In the genomic region with DNA sequence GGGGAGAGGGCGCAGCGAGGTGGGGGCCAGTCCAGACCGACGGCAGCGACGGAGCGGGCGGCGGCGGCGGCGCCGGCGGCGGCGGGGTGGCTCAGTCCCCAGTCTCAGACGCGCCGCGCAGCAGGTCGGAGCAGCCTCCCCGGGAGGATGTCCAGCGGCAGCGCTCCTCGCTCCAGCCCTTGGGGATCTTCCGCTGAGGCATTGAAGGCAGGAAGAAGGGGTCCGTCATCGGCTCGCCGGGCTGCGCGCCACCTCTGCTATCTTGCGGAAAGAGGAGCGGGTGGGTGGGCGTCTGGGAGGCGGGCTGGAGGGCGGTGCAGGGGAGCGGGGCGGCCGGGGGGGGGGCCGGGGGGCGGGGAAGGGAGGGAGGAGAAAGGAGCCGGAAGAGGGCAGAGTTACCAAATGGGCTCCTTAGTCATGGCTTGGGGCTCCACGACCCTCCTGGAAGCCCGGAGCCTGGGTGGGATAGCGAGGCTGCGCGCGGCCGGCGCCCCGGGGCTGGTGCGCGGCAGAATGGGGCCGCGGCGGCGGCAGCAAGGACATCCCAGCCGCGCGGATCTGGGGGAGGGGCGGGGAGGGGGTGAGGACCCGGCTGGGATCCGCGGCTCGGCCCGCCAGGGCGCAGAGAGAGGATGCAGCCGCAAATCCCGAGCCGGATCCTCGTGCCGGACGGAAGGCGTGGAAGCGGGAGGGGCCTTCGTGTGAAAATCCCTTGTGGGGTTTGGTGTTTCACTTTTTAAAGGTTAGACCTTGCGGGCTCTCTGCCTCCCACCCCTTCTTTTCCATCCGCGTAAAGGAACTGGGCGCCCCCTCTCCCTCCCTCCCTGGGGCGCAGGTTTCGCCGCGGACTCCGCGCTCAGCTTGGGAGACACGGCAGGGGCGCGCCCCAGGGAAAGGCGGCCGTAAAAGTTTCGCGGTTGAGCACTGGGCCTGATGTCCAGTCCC, we compare ENCODE assay signal across 9 cellular contexts. TPM values are rescaled to one million over a fixed set of nuclear protein-coding genes. Genes with fewer than 3 reads are reported as not detected.
DNase-seq lines count a peak whose midpoint lies in the region; ATAC-seq and TF ChIP-seq lines count a peak whose summit lies in the region.
"Had no signal": no experiment of that assay in that cellular context is flagged by ENCODE, and none has a peak within 500 bp of the region (broad histone marks: within the 10 kb centered on the region; RNA-seq: fewer than 3 reads in every experiment).

A gene with protein sequence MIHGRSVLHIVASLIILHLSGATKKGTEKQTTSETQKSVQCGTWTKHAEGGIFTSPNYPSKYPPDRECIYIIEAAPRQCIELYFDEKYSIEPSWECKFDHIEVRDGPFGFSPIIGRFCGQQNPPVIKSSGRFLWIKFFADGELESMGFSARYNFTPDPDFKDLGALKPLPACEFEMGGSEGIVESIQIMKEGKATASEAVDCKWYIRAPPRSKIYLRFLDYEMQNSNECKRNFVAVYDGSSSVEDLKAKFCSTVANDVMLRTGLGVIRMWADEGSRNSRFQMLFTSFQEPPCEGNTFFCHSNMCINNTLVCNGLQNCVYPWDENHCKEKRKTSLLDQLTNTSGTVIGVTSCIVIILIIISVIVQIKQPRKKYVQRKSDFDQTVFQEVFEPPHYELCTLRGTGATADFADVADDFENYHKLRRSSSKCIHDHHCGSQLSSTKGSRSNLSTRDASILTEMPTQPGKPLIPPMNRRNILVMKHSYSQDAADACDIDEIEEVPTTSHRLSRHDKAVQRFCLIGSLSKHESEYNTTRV (minus strand): TSS at position 267 of the 945 bp plus-strand sequence. CDS start 696 bp downstream, outside the sequence.

- peaks cover 3% of the 10 kb centered on the region; the same call in 1 of the 2 replicates for H4K20me1 ChIP-seq in DND-41 (ENCODE audit: insufficient read depth, low read length)
- H4K20me1 ChIP-seq in MM.1S (ENCODE audit: insufficient read depth, low read length), result no peaks in the 10 kb centered on the region

- peaks cover 35% of the 10 kb centered on the region for H3K79me2 ChIP-seq in DND-41 (ENCODE audit: insufficient read depth, low read length)
- H3K79me2 ChIP-seq in MM.1S (ENCODE audit: low read length), result no peaks in the 10 kb centered on the region

- H2AFZ ChIP-seq in DND-41 (ENCODE audit: low read depth, low read length) (peak within 1 kb of the TSS; percentile 85), MM.1S (ENCODE audit: low read length) (no peak within 1 kb of the TSS)

- no peaks in the 10 kb centered on the region for H3F3A ChIP-seq in MM.1S (ENCODE audit: insufficient read depth, low read length)

- DNase-seq in DND-41 (peak; percentile 65), chondrocyte (ENCODE audit: low spot score) (no peak), omental fat pad (ENCODE audit: low spot score) (no peak), NCI-H187 treated with DMSO at 0.1 percent for 48 hours (lab: John Stamatoyannopoulos, UW) (no peak), MM.1S (no peak), mesenteric fat pad (ENCODE audit: low spot score) (no peak)
- DNase-seq in effector CD8-positive, alpha-beta T cell (lab: John Stamatoyannopoulos, UW), result no peak

- ATAC-seq in DND-41 (ENCODE audit: insufficient read depth, low read depth) (peak; percentile 56), HG03175 (IDR thresholded peaks at IDR 0.05; ENCODE audit: unreplicated experiment) (peak; percentile 41), omental fat pad (ENCODE audit: low FRiP score) (peak; percentile 24)
- ATAC-seq: HCT116 had no signal

- TF ChIP-seq CTCF in DND-41 (IDR thresholded peaks at IDR 0.05; ENCODE audit: borderline replicate concordance, extremely low read depth, low read length, poor library complexity, severe bottlenecking) (no peak), chondrocyte (IDR thresholded peaks at IDR 0.05) (no peak), omental fat pad (IDR thresholded peaks at IDR 0.05) (no peak), MM.1S (IDR thresholded peaks at IDR 0.05; ENCODE audit: low read length) (no peak)

- H3K4me3 ChIP-seq in DND-41 (ENCODE audit: low read depth in 1 of 2, low read length in 2 of 2) (peak within 1 kb of the TSS; percentile 55 to 86; a peak in 3 of 4 replicates), MM.1S (ENCODE audit: low read length) (no peak within 1 kb of the TSS)

- H3K36me3 ChIP-seq in DND-41 (ENCODE audit: insufficient read depth, low read length) (peaks cover 24% of the 10 kb centered on the region), MM.1S (replicated peaks; ENCODE audit: insufficient read depth, low read length) (no peaks in the 10 kb centered on the region)

- no peaks in the 10 kb centered on the region for H3K9me3 ChIP-seq in DND-41 (ENCODE audit: insufficient read depth, low read length, severe bottlenecking)
- no peaks in the 10 kb centered on the region for H3K9me3 ChIP-seq in MM.1S (replicated peaks; ENCODE audit: insufficient read depth, low read length)

- H3K36me3 Mint-ChIP-seq in chondrocyte (ENCODE audit: low read depth), result no peaks in the 10 kb centered on the region

- H3K9ac ChIP-seq in DND-41 (ENCODE audit: low read depth, low read length) (peak within 1 kb of the TSS; percentile 87), MM.1S (ENCODE audit: low read length) (no peak within 1 kb of the TSS)

- H3K27me3 ChIP-seq in DND-41 (ENCODE audit: insufficient read depth, low read length, poor library complexity) (peaks cover 8% of the 10 kb centered on the region), MM.1S (replicated peaks; ENCODE audit: insufficient read depth, low read length) (no peaks in the 10 kb centered on the region)

- peaks cover 13% of the 10 kb centered on the region for H3K4me1 Mint-ChIP-seq in chondrocyte (ENCODE audit: low read depth)

- peaks cover 54% of the 10 kb centered on the region for H3K27me3 Mint-ChIP-seq in chondrocyte (ENCODE audit: low read depth)

- H3K27ac ChIP-seq in DND-41 (ENCODE audit: low read length) (peak within 1 kb of the TSS; percentile 77), MM.1S (ENCODE audit: low read length) (no peak within 1 kb of the TSS)

- H3K9me3 Mint-ChIP-seq in chondrocyte (ENCODE audit: low read depth), result no peaks in the 10 kb centered on the region

- H3K4me2 ChIP-seq in DND-41 (ENCODE audit: insufficient read depth, low read length) (peak within 1 kb of the TSS; percentile 72), MM.1S (ENCODE audit: low read depth, low read length) (no peak within 1 kb of the TSS)

- H3K9me2 ChIP-seq in MM.1S (replicated peaks; ENCODE audit: insufficient read depth, low read length), result no peaks in the 10 kb centered on the region

- H3K4me3 Mint-ChIP-seq in chondrocyte (ENCODE audit: unreplicated experiment), result peak within 1 kb of the TSS; percentile 56

- no peak within 1 kb of the TSS for H3K27ac Mint-ChIP-seq in chondrocyte (ENCODE audit: unreplicated experiment)

- H3K4me1 ChIP-seq in DND-41 (ENCODE audit: insufficient read depth, low read length), result peaks cover 56% of the 10 kb centered on the region
- H3K4me1 ChIP-seq in MM.1S (ENCODE audit: low read length), result no peaks in the 10 kb centered on the region

RNA-seq across cellular contexts. Expression of the gene that starts here (rescaled TPM):
- total RNA-seq in chondrocyte, result not detected in 3 replicates
- 1 to 10 TPM in 2 of 4 donors, under 1 TPM in 2; 0.48 to 7.1 (median 0.92) TPM for total RNA-seq in omental fat pad
- total RNA-seq in mesenteric fat pad, result 4.3 TPM
